In genomic region chr19:1009043-1009975, GRCh38 we compare ENCODE assay signal across 12 cellular contexts. TPM values are rescaled to one million over a fixed set of nuclear protein-coding genes. Genes with fewer than 3 reads are reported as not detected.
A peak's percentile ranks its signal among the peaks of the same experiment; 100 is the strongest.
DNase-seq lines count a peak whose midpoint lies in the region; ATAC-seq lines count a peak whose summit lies in the region.
"Had no signal": no experiment of that assay in that cellular context is flagged by ENCODE, and none has a peak within 500 bp of the region (broad histone marks: within the 10 kb centered on the region; RNA-seq: fewer than 3 reads in every experiment).

No MANE protein-coding gene starts in this region.

- H3K4me3 ChIP-seq in urinary bladder (ENCODE audit: low read depth, low read length) = no peak overlapping the region
- H3K4me3 ChIP-seq: gastroesophageal sphincter had no signal

- H3K27ac ChIP-seq in urinary bladder (ENCODE audit: low read depth) = peak overlapping the region; percentile 59

- no peak for DNase-seq in Right ventricle myocardium inferior (ENCODE audit: missing footprints)
- no peak for DNase-seq in cardiac septum (ENCODE audit: low spot score)
- DNase-seq in hepatic stellate cell (ENCODE audit: low spot score) = peak; percentile 90
- DNase-seq in T-helper 1 cell = no peak
- DNase-seq: 8988T; activated T-cell treated with anti-CD3 and anti-CD28 coated beads, Interleukin-2, amount 50 U/mL, for 4 hours; dermis blood vessel endothelial cell; NCI-H2029 treated with DMSO at 0.1 percent for 48 hours had no signal

- H3K4me1 ChIP-seq in urinary bladder (ENCODE audit: insufficient read depth) = no peaks in the 10 kb centered on the region

- 69% methylated on average over 90 of the region's 90 CpGs for WGBS in urinary bladder

- peaks cover 6% of the 10 kb centered on the region for H3K36me3 ChIP-seq in urinary bladder (ENCODE audit: insufficient read depth)

- ATAC-seq in Right ventricle myocardium inferior (peak; percentile 51), GM21423 (IDR thresholded peaks at IDR 0.05; ENCODE audit: unreplicated experiment) (no peak)
- ATAC-seq: activated T-cell treated with anti-CD3 and anti-CD28 coated beads, Interleukin-2, amount 50 U/mL, for 4 hours; gastroesophageal sphincter had no signal

- intact Hi-C loops in Right ventricle myocardium inferior (cut with DNase I) (no loop called here), cardiac septum (cut with DNase I) (no loop called here)

RNA-seq across cellular contexts. Expression of gene GRIN3B, which starts 9.1 kb away (rescaled TPM):
- 0.35 TPM for total RNA-seq in Right ventricle myocardium inferior
- not detected for total RNA-seq in cardiac septum
- total RNA-seq in urinary bladder = not detected
- polyA plus RNA-seq in urinary bladder = 0.06 TPM
- total RNA-seq: gastroesophageal sphincter had no signal

RNA-seq across cellular contexts. Expression of gene TMEM259, which starts 11.6 kb away (rescaled TPM):
- total RNA-seq in Right ventricle myocardium inferior (106 TPM), cardiac septum (125 TPM), urinary bladder (34.5 TPM)
- polyA plus RNA-seq in urinary bladder = 159 TPM

RNA-seq across cellular contexts. Expression of gene RNU6-2, which starts 12.0 kb away (rescaled TPM):
- total RNA-seq in Right ventricle myocardium inferior (not detected), cardiac septum (not detected), urinary bladder (not detected)
- not detected for polyA plus RNA-seq in urinary bladder
- total RNA-seq: activated T-cell treated with anti-CD3 and anti-CD28 coated beads, Interleukin-2, amount 50 U/mL, for 4 hours; dermis blood vessel endothelial cell; gastroesophageal sphincter; SK-MEL-5 had no signal

RNA-seq across cellular contexts. Expression of gene CNN2, which starts 17.1 kb away (rescaled TPM):
- 69.3 TPM for total RNA-seq in Right ventricle myocardium inferior
- 44.8 TPM for total RNA-seq in cardiac septum
- 73.3 TPM for total RNA-seq in urinary bladder
- polyA plus RNA-seq in urinary bladder = 97.1 TPM

RNA-seq across cellular contexts. Expression of gene WDR18, which starts 25.2 kb away (rescaled TPM):
- total RNA-seq in Right ventricle myocardium inferior = 20.7 TPM
- total RNA-seq in cardiac septum = 17.6 TPM
- total RNA-seq in urinary bladder = 23.3 TPM
- polyA plus RNA-seq in urinary bladder = 36.6 TPM
